In the genomic region with DNA sequence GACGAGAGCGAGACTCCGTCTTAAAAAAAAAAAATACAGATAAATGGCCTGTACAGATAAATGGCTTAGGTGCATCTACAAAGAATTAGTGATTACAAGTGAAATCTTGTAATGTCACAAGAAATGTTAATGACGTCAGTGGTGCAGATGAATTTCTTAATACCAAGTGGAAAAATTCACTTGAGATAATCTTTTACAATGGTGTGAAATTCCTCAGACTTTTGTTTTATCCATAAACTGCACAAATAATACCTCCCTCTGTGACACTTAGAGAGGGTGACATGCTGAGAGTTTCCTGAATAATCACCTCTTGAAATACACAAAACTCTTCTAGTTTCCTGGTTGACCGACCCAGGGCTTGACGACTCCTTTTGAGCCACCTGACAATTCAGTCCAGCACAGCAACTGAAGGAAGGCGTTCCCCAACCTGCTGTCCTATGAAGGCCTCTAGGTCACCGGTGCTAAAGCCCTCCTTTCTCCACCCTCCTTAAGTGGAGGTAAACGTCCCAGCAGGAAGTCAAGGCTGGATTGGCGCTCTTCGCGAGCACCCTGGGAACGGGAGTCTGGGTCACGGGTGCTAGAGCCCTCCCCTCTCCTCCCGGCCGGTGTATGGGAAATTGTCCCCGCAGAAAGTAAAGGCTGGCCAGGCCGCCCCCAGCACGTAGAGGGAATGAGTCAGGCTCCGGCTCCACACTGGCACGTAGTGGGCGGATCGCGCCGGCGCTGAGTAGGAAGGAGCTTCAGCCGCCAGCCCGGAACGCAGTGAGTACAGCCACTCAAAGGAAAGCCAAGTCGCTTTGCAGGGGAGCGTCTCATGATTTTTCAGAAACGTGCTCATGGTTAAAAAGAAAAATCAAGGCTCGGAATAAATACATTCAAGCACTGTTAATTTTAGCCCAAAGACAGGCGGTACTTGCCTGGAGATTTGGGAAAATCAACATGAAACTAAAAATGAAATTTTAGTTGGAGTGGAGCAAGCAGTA, we compare ENCODE assay signal across 1 cellular context.
TF ChIP-seq lines count a peak whose summit lies in the region.

Gene TMEM144, plus strand, starts transcription at position 662 of the 983 bp plus-strand sequence. CDS start 2,182 bp downstream, outside the sequence.

TF ChIP-seq in HepG2, 621 proteins besides CTCF, POLR2A, EP300 and RAD21 (continued from another document and continues in another):
- TF ChIP-seq, protein P1, sequence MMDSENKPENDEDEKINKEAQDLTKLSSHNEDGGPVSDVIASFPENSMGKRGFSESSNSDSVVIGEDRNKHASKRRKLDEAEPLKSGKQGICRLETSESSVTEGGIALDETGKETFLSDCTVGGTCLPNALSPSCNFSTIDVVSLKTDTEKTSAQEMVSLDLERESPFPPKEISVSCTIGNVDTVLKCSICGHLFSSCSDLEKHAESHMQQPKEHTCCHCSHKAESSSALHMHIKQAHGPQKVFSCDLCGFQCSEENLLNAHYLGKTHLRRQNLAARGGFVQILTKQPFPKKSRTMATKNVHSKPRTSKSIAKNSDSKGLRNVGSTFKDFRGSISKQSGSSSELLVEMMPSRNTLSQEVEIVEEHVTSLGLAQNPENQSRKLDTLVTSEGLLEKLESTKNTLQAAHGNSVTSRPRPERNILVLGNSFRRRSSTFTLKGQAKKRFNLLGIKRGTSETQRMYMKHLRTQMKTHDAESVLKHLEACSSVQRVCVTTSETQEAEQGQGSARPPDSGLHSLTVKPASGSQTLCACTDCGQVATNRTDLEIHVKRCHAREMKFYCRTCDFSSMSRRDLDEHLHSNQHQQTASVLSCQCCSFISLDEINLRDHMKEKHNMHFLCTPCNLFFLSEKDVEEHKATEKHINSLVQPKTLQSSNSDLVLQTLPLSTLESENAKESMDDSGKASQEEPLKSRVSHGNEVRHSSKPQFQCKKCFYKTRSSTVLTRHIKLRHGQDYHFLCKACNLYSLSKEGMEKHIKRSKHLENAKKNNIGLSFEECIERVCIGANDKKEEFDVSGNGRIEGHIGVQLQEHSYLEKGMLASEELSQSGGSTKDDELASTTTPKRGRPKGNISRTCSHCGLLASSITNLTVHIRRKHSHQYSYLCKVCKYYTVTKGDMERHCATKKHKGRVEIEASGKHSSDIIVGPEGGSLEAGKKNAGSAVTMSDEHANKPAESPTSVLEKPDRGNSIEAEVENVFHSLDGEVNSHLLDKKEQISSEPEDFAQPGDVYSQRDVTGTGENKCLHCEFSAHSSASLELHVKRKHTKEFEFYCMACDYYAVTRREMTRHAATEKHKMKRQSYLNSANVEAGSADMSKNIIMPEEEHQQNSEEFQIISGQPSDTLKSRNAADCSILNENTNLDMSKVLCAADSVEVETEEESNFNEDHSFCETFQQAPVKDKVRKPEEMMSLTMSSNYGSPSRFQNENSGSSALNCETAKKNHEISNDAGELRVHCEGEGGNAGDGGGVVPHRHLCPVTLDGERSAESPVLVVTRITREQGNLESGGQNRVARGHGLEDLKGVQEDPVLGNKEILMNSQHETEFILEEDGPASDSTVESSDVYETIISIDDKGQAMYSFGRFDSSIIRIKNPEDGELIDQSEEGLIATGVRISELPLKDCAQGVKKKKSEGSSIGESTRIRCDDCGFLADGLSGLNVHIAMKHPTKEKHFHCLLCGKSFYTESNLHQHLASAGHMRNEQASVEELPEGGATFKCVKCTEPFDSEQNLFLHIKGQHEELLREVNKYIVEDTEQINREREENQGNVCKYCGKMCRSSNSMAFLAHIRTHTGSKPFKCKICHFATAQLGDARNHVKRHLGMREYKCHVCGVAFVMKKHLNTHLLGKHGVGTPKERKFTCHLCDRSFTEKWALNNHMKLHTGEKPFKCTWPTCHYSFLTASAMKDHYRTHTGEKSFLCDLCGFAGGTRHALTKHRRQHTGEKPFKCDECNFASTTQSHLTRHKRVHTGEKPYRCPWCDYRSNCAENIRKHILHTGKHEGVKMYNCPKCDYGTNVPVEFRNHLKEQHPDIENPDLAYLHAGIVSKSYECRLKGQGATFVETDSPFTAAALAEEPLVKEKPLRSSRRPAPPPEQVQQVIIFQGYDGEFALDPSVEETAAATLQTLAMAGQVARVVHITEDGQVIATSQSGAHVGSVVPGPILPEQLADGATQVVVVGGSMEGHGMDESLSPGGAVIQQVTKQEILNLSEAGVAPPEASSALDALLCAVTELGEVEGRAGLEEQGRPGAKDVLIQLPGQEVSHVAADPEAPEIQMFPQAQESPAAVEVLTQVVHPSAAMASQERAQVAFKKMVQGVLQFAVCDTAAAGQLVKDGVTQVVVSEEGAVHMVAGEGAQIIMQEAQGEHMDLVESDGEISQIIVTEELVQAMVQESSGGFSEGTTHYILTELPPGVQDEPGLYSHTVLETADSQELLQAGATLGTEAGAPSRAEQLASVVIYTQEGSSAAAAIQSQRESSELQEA (CRISPR knock-in tag; IDR thresholded peaks at IDR 0.05; ENCODE audit: not compliant biosample characterization), result no peak
- TF ChIP-seq ZNF567 (CRISPR knock-in tag; IDR thresholded peaks at IDR 0.05; ENCODE audit: borderline replicate concordance), result 0 out of 2 replicates have a peak, but pooled peaks have one; percentile 65
- no peak for TF ChIP-seq ZNF160 (CRISPR knock-in tag; IDR thresholded peaks at IDR 0.05)
- no peak for TF ChIP-seq YEATS4 (CRISPR knock-in tag; IDR thresholded peaks at IDR 0.05; ENCODE audit: borderline replicate concordance)
- no peak for TF ChIP-seq IRX3 (CRISPR knock-in tag; IDR thresholded peaks at IDR 0.05; ENCODE audit: borderline replicate concordance, low read depth)
- no peak for TF ChIP-seq SALL2 (CRISPR knock-in tag; IDR thresholded peaks at IDR 0.05)
- TF ChIP-seq ZNF546 (CRISPR knock-in tag; conservative IDR thresholded peaks at IDR 0.05), result no peak
- no peak for TF ChIP-seq BCL3 (CRISPR knock-in tag; IDR thresholded peaks at IDR 0.05)
- no peak for TF ChIP-seq NCOA2 (CRISPR knock-in tag; IDR thresholded peaks at IDR 0.05)
- peak; percentile 26; the same call in 1 of the 2 replicates for TF ChIP-seq ZNF768 (CRISPR knock-in tag; IDR thresholded peaks at IDR 0.05)
- TF ChIP-seq ZNF878 (CRISPR knock-in tag; IDR thresholded peaks at IDR 0.05), result no peak
- no peak for TF ChIP-seq WIZ (CRISPR knock-in tag; IDR thresholded peaks at IDR 0.05)
- no peak for TF ChIP-seq ZNF543 (CRISPR knock-in tag; IDR thresholded peaks at IDR 0.05)
- peak; percentile 96 for TF ChIP-seq KMT2A (CRISPR knock-in tag; IDR thresholded peaks at IDR 0.05)
- no peak for TF ChIP-seq ZNF883 (CRISPR knock-in tag; IDR thresholded peaks at IDR 0.05; ENCODE audit: not compliant biosample characterization)
- TF ChIP-seq PLRG1 (conservative IDR thresholded peaks at IDR 0.05), result no peak
- TF ChIP-seq TBP (CRISPR knock-in tag; IDR thresholded peaks at IDR 0.05), result no peak
- peak; percentile 37 for TF ChIP-seq ATF7 (IDR thresholded peaks at IDR 0.05)
- no peak for TF ChIP-seq ATF7 (CRISPR knock-in tag; IDR thresholded peaks at IDR 0.05)
- peak; percentile 49; the same call in 1 of the 2 replicates for TF ChIP-seq ZNF274 (CRISPR knock-in tag; IDR thresholded peaks at IDR 0.05)
- no peak for TF ChIP-seq ZIK1 (CRISPR knock-in tag; IDR thresholded peaks at IDR 0.05; ENCODE audit: borderline replicate concordance, low read depth)
- TF ChIP-seq ZNF234 (CRISPR knock-in tag; conservative IDR thresholded peaks at IDR 0.05), result no peak
- TF ChIP-seq ZNF230 (CRISPR knock-in tag; IDR thresholded peaks at IDR 0.05), result no peak
- TF ChIP-seq, protein P2, sequence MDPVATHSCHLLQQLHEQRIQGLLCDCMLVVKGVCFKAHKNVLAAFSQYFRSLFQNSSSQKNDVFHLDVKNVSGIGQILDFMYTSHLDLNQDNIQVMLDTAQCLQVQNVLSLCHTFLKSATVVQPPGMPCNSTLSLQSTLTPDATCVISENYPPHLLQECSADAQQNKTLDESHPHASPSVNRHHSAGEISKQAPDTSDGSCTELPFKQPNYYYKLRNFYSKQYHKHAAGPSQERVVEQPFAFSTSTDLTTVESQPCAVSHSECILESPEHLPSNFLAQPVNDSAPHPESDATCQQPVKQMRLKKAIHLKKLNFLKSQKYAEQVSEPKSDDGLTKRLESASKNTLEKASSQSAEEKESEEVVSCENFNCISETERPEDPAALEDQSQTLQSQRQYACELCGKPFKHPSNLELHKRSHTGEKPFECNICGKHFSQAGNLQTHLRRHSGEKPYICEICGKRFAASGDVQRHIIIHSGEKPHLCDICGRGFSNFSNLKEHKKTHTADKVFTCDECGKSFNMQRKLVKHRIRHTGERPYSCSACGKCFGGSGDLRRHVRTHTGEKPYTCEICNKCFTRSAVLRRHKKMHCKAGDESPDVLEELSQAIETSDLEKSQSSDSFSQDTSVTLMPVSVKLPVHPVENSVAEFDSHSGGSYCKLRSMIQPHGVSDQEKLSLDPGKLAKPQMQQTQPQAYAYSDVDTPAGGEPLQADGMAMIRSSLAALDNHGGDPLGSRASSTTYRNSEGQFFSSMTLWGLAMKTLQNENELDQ (CRISPR knock-in tag; IDR thresholded peaks at IDR 0.05; ENCODE audit: borderline replicate concordance), result no peak
- no peak for TF ChIP-seq AKNA (CRISPR knock-in tag; IDR thresholded peaks at IDR 0.05; ENCODE audit: borderline replicate concordance)
- TF ChIP-seq ZNF788 (CRISPR knock-in tag; IDR thresholded peaks at IDR 0.05; ENCODE audit: borderline replicate concordance), result peak; percentile 63; the same call in 1 of the 2 replicates
- TF ChIP-seq RCOR2 (CRISPR knock-in tag; IDR thresholded peaks at IDR 0.05), result no peak
- no peak for TF ChIP-seq CC2D1A (CRISPR knock-in tag; IDR thresholded peaks at IDR 0.05)
- TF ChIP-seq, protein P3, sequence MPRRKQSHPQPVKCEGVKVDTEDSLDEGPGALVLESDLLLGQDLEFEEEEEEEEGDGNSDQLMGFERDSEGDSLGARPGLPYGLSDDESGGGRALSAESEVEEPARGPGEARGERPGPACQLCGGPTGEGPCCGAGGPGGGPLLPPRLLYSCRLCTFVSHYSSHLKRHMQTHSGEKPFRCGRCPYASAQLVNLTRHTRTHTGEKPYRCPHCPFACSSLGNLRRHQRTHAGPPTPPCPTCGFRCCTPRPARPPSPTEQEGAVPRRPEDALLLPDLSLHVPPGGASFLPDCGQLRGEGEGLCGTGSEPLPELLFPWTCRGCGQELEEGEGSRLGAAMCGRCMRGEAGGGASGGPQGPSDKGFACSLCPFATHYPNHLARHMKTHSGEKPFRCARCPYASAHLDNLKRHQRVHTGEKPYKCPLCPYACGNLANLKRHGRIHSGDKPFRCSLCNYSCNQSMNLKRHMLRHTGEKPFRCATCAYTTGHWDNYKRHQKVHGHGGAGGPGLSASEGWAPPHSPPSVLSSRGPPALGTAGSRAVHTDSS (CRISPR knock-in tag; conservative IDR thresholded peaks at IDR 0.05), result no peak
- TF ChIP-seq JUNB (CRISPR knock-in tag; IDR thresholded peaks at IDR 0.05; ENCODE audit: borderline replicate concordance), result no peak
- no peak for TF ChIP-seq HMG20A (CRISPR knock-in tag; IDR thresholded peaks at IDR 0.05; ENCODE audit: borderline replicate concordance)
- no peak for TF ChIP-seq RFX3 (CRISPR knock-in tag; IDR thresholded peaks at IDR 0.05)
- TF ChIP-seq ZSCAN22 (CRISPR knock-in tag; IDR thresholded peaks at IDR 0.05), result no peak
- 0 out of 2 replicates have a peak, but pooled peaks have one; percentile 16 for TF ChIP-seq JUND (CRISPR knock-in tag; IDR thresholded peaks at IDR 0.05)
